In the genomic region with DNA sequence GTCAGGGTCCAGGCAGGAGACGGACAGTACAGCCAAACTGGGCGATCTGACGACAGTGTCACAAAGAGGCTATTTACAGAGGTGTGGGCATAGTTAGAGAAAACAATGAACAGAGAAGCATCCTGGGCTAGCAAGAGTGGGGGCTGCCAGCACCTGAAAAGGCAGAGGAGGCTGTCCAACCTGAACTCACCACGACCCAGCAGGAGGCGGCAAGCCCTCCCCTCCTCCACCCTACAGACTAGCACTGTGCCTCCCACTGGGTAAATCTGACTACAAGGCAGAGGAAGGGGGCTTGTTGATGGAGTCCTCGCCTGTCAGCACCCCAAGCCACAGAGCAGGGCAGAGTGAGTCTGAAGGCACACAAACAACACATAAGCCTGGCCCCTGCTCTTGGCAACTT, we compare ENCODE assay signal across 22 cellular contexts.
"Had no signal": no experiment of that assay in that cellular context is flagged by ENCODE, and none has a peak within 500 bp of the region (broad histone marks: within the 10 kb centered on the region; RNA-seq: fewer than 3 reads in every experiment).

No MANE protein-coding gene starts in this region.

- H3K27me3 ChIP-seq: heart left ventricle, thyroid gland had no signal

- H3K4me1 ChIP-seq: lower lobe of right lung, prostate gland, thyroid gland had no signal

- H3K9me3 Mint-ChIP-seq: activated CD4-positive, alpha-beta memory T cell treated with anti-CD3 and anti-CD28 coated beads, Interleukin-2, amount 10 ng/mL, durations not matched to agents 7 days and 5 days; activated CD4-positive, alpha-beta T cell treated with anti-CD3 and anti-CD28 coated beads, Interleukin-2, amount 10 ng/mL, durations not matched to agents 24 days and 14 days; activated naive CD4-positive, alpha-beta T cell treated with anti-CD3 and anti-CD28 coated beads for 36 hours; activated naive CD8-positive, alpha-beta T cell treated with anti-CD3 and anti-CD28 coated beads, Interleukin-2, amount 10 ng/mL, durations not matched to agents 7 days and 5 days; activated T-cell treated with anti-CD3 and anti-CD28 coated beads, Interleukin-2, amount 50 U/mL, for 72 hours; naive thymus-derived CD4-positive, alpha-beta T cell; stimulated activated naive CD8-positive, alpha-beta T cell treated with anti-CD3 and anti-CD28 coated beads, Interleukin-15, Interleukin-2, amounts not matched to agents 100 ng/mL and 50 ng/mL, for 24 hours had no signal

- H3K9me3 ChIP-seq: heart left ventricle, lower lobe of right lung, prostate gland, thyroid gland had no signal

- H3K4me3 ChIP-seq: heart left ventricle, lower lobe of right lung, prostate gland, thyroid gland had no signal

- H3K36me3 Mint-ChIP-seq: activated naive CD8-positive, alpha-beta T cell treated with anti-CD3 and anti-CD28 coated beads, Interleukin-2, amount 10 ng/mL, durations not matched to agents 7 days and 5 days; naive thymus-derived CD4-positive, alpha-beta T cell had no signal

- DNase-seq: activated CD4-positive, alpha-beta memory T cell treated with anti-CD3 and anti-CD28 coated beads, Interleukin-2, amount 10 ng/mL, durations not matched to agents 7 days and 5 days; activated CD4-positive, alpha-beta T cell treated with anti-CD3 and anti-CD28 coated beads, Interleukin-2, amount 10 ng/mL, durations not matched to agents 24 days and 14 days; activated effector memory CD4-positive, alpha-beta T cell treated with Interleukin-2 at 50 U/mL for 16 hours; activated naive CD4-positive, alpha-beta T cell treated with anti-CD3 and anti-CD28 coated beads for 36 hours; activated naive CD8-positive, alpha-beta T cell treated with anti-CD3 and anti-CD28 coated beads, Interleukin-2, amount 10 ng/mL, durations not matched to agents 7 days and 5 days; activated T-cell treated with anti-CD3 and anti-CD28 coated beads, Interleukin-2, amount 50 U/mL, for 72 hours; amniotic stem cell; cerebellar nuclear complex; cortex of kidney; heart left ventricle; kidney; lower lobe of right lung; naive thymus-derived CD4-positive, alpha-beta T cell; stimulated activated CD4-positive, alpha-beta T cell treated with anti-CD3 and anti-CD28 coated beads, Interleukin-4, amount 100 ng/mL, for 24 hours; substantia nigra; T-helper 2 cell; thyroid gland had no signal

- H3K4me1 Mint-ChIP-seq: activated CD4-positive, alpha-beta T cell treated with anti-CD3 and anti-CD28 coated beads, Interleukin-2, amount 10 ng/mL, durations not matched to agents 24 days and 14 days had no signal

- H3K36me3 ChIP-seq: heart left ventricle, lower lobe of right lung, prostate gland, thyroid gland had no signal

- H3K4me3 Mint-ChIP-seq: activated CD4-positive, alpha-beta memory T cell treated with anti-CD3 and anti-CD28 coated beads, Interleukin-2, amount 10 ng/mL, durations not matched to agents 7 days and 5 days; activated CD4-positive, alpha-beta T cell treated with anti-CD3 and anti-CD28 coated beads, Interleukin-2, amount 10 ng/mL, durations not matched to agents 24 days and 14 days; activated naive CD4-positive, alpha-beta T cell treated with anti-CD3 and anti-CD28 coated beads for 36 hours; activated naive CD8-positive, alpha-beta T cell treated with anti-CD3 and anti-CD28 coated beads, Interleukin-2, amount 10 ng/mL, durations not matched to agents 7 days and 5 days; activated T-cell treated with anti-CD3 and anti-CD28 coated beads, Interleukin-2, amount 50 U/mL, for 72 hours; naive thymus-derived CD4-positive, alpha-beta T cell; stimulated activated naive CD8-positive, alpha-beta T cell treated with anti-CD3 and anti-CD28 coated beads, Interleukin-15, Interleukin-2, amounts not matched to agents 100 ng/mL and 50 ng/mL, for 24 hours had no signal

- FAIRE-seq: endometrium, kidney had no signal

- H3K27ac ChIP-seq: heart left ventricle, lower lobe of right lung, prostate gland, thyroid gland had no signal

- H3K27ac Mint-ChIP-seq: activated CD4-positive, alpha-beta memory T cell treated with anti-CD3 and anti-CD28 coated beads, Interleukin-2, amount 10 ng/mL, durations not matched to agents 7 days and 5 days; activated CD4-positive, alpha-beta T cell treated with anti-CD3 and anti-CD28 coated beads, Interleukin-2, amount 10 ng/mL, durations not matched to agents 24 days and 14 days; activated naive CD4-positive, alpha-beta T cell treated with anti-CD3 and anti-CD28 coated beads for 36 hours; activated naive CD8-positive, alpha-beta T cell treated with anti-CD3 and anti-CD28 coated beads, Interleukin-2, amount 10 ng/mL, durations not matched to agents 7 days and 5 days; activated T-cell treated with anti-CD3 and anti-CD28 coated beads, Interleukin-2, amount 50 U/mL, for 72 hours; naive thymus-derived CD4-positive, alpha-beta T cell; stimulated activated naive CD8-positive, alpha-beta T cell treated with anti-CD3 and anti-CD28 coated beads, Interleukin-15, Interleukin-2, amounts not matched to agents 100 ng/mL and 50 ng/mL, for 24 hours had no signal

- ATAC-seq: activated CD4-positive, CD25-positive, alpha-beta regulatory T cell treated with anti-CD3 and anti-CD28 coated beads, Interleukin-2, amount 50 U/mL, for 24 hours; activated T-cell treated with anti-CD3 and anti-CD28 coated beads, Interleukin-2, amount 50 U/mL, for 72 hours; heart left ventricle; left lobe of liver; lower lobe of right lung; naive thymus-derived CD4-positive, alpha-beta T cell had no signal
